Comparison of ENCODE assay signal across 8 cellular contexts in genomic region chr11:112961751-112962747, GRCh38. TPM values are rescaled to one million over a fixed set of nuclear protein-coding genes. Genes with fewer than 3 reads are reported as not detected.
DNase-seq lines count a peak whose midpoint lies in the region; ATAC-seq, FAIRE-seq and TF ChIP-seq lines count a peak whose summit lies in the region.

No MANE protein-coding gene starts in this region.

- no peak for TF ChIP-seq CTCF in HepG2 (CRISPR knock-in tag; IDR thresholded peaks at IDR 0.05)

- no peak overlapping the region for H2AFZ ChIP-seq in HepG2 (ENCODE audit: low read length)

- BruUV-seq in HepG2 (replicated peaks; lab: Mats Ljungman, UMichigan): no TSS peak

- no peaks in the 10 kb centered on the region for H4K20me1 ChIP-seq in HepG2 (ENCODE audit: insufficient read depth, low read length)

- no peak for TF ChIP-seq POLR2A in HepG2 (IDR thresholded peaks at IDR 0.05; ENCODE audit: insufficient read depth in 1 of 2, low read depth in 2 of 2, low read length in 2 of 2)

- no peaks in the 10 kb centered on the region for H3K9me3 Mint-ChIP-seq in activated T-cell treated with anti-CD3 and anti-CD28 coated beads, Interleukin-2, amount 50 U/mL, for 4 hours
- no peaks in the 10 kb centered on the region for H3K9me3 Mint-ChIP-seq in stimulated activated naive CD8-positive, alpha-beta T cell treated with anti-CD3 and anti-CD28 coated beads, Interleukin-15, Interleukin-2, amounts not matched to agents 100 ng/mL and 50 ng/mL, for 24 hours

- H3K4me2 ChIP-seq in HepG2 (ENCODE audit: low read depth, low read length): peak overlapping the region; percentile 60

- H3K27ac ChIP-seq in HepG2 (ENCODE audit: extremely low read length, insufficient read depth, low read length): no peak overlapping the region

- no peaks in the 10 kb centered on the region for H3K9me3 ChIP-seq in HepG2 (ENCODE audit: low read length)

- CTCF ChIA-PET in HepG2 (lab: Yijun Ruan, JAX; ENCODE audit: low intra/inter-chr PET ratio, low total read pairs): no interaction called here

- WGBS in HepG2 (ENCODE audit: low lambda C conversion rate): 26% methylated on average over 51 of the region's 91 CpGs

- intact Hi-C loops in HepG2 (cut with micrococcal nuclease; ENCODE audit: unreplicated experiment): no loop called here

- no peak overlapping the region for H3K9ac ChIP-seq in HepG2 (ENCODE audit: insufficient read depth, low read depth, low read length)

- no peaks in the 10 kb centered on the region for H3K79me2 ChIP-seq in HepG2 (ENCODE audit: insufficient read depth, low read length)

- H3K27me3 Mint-ChIP-seq in activated T-cell treated with anti-CD3 and anti-CD28 coated beads, Interleukin-2, amount 50 U/mL, for 4 hours (ENCODE audit: low read depth): peaks cover 66% of the 10 kb centered on the region
- H3K27me3 Mint-ChIP-seq in stimulated activated naive CD8-positive, alpha-beta T cell treated with anti-CD3 and anti-CD28 coated beads, Interleukin-15, Interleukin-2, amounts not matched to agents 100 ng/mL and 50 ng/mL, for 24 hours: peaks cover 69% of the 10 kb centered on the region

- peak; percentile 31 to 50 for ATAC-seq in activated T-cell treated with anti-CD3 and anti-CD28 coated beads, Interleukin-2, amount 50 U/mL, for 4 hours
- ATAC-seq in HepG2 (peak; percentile 81), GM21529 (IDR thresholded peaks at IDR 0.05; ENCODE audit: unreplicated experiment) (no peak)

- H3K4me1 ChIP-seq in HepG2 (ENCODE audit: insufficient read depth, low read length): 0 out of 2 replicates have a peak, but pooled peaks cover 6% of the 10 kb centered on the region

- DNase-seq in activated T-cell treated with anti-CD3 and anti-CD28 coated beads, Interleukin-2, amount 50 U/mL, for 4 hours: no peak
- no peak for DNase-seq in activated T-cell treated with anti-CD3 and anti-CD28 coated beads, Interleukin-2, amount 50 U/mL, for 1 hour
- DNase-seq in NOMO-1 treated with dmso at 0.1 percent for 144 hours (lab: John Stamatoyannopoulos, UW; ENCODE audit: unreplicated experiment): peak; percentile 9
- DNase-seq in cerebellum (ENCODE audit: low spot score): peak; percentile 52
- no peak for DNase-seq in HepG2 (ENCODE audit: low spot score)
- DNase-seq in pons (ENCODE audit: low spot score): no peak

- in situ Hi-C loops in HepG2 (cut with HindIII; ENCODE audit: extremely low pct_ligation_motif_present, low pct_unique_long_range_greater_than_20kb): no loop called here

- FAIRE-seq in HepG2 (lab: Jason Lieb, UNC): no peak

- peak overlapping the region; percentile 79 for H3K4me3 Mint-ChIP-seq in activated T-cell treated with anti-CD3 and anti-CD28 coated beads, Interleukin-2, amount 50 U/mL, for 4 hours
- H3K4me3 Mint-ChIP-seq in stimulated activated naive CD8-positive, alpha-beta T cell treated with anti-CD3 and anti-CD28 coated beads, Interleukin-15, Interleukin-2, amounts not matched to agents 100 ng/mL and 50 ng/mL, for 24 hours: peak overlapping the region; percentile 80

- peaks cover 3 to 28% of the 10 kb centered on the region in 2 experiments; a peak in 3 of 5 replicates for H3K27me3 ChIP-seq in HepG2 (ENCODE audit: control insufficient read depth in 1 of 2, insufficient read depth in 2 of 2, low read length in 2 of 2)

- no peaks in the 10 kb centered on the region for H3K36me3 ChIP-seq in HepG2 (replicated peaks in 1 of 2; ENCODE audit: control insufficient read depth in 1 of 2, insufficient read depth in 2 of 2, low read length in 2 of 2)

- H3K27ac Mint-ChIP-seq in stimulated activated naive CD8-positive, alpha-beta T cell treated with anti-CD3 and anti-CD28 coated beads, Interleukin-15, Interleukin-2, amounts not matched to agents 100 ng/mL and 50 ng/mL, for 24 hours: no peak overlapping the region

- H3K4me1 Mint-ChIP-seq in activated T-cell treated with anti-CD3 and anti-CD28 coated beads, Interleukin-2, amount 50 U/mL, for 4 hours (ENCODE audit: low read depth): peaks cover 13% of the 10 kb centered on the region
- peaks cover 14% of the 10 kb centered on the region for H3K4me1 Mint-ChIP-seq in stimulated activated naive CD8-positive, alpha-beta T cell treated with anti-CD3 and anti-CD28 coated beads, Interleukin-15, Interleukin-2, amounts not matched to agents 100 ng/mL and 50 ng/mL, for 24 hours (ENCODE audit: low read depth)

- TF ChIP-seq EP300 in HepG2 (IDR thresholded peaks at IDR 0.05; ENCODE audit: low read depth in 2 of 2, low read length in 2 of 2): no peak
- TF ChIP-seq EP300 in HepG2 (CRISPR knock-in tag; IDR thresholded peaks at IDR 0.05; ENCODE audit: borderline replicate concordance): no peak

- no peak for TF ChIP-seq RAD21 in HepG2 (CRISPR knock-in tag; IDR thresholded peaks at IDR 0.05)

- no peaks in the 10 kb centered on the region for H3K36me3 Mint-ChIP-seq in activated T-cell treated with anti-CD3 and anti-CD28 coated beads, Interleukin-2, amount 50 U/mL, for 4 hours (ENCODE audit: insufficient read depth)
- peaks cover 4% of the 10 kb centered on the region for H3K36me3 Mint-ChIP-seq in stimulated activated naive CD8-positive, alpha-beta T cell treated with anti-CD3 and anti-CD28 coated beads, Interleukin-15, Interleukin-2, amounts not matched to agents 100 ng/mL and 50 ng/mL, for 24 hours (ENCODE audit: low read depth)

- POLR2A ChIA-PET in HepG2 (lab: Yijun Ruan, JAX): no interaction called here

- H3K4me3 ChIP-seq in HepG2 (replicated peaks in 1 of 3; ENCODE audit: insufficient read depth in 1 of 3, low read depth in 2 of 3, low read length in 3 of 3): peak overlapping the region in 1 of 3 experiments; percentile 23; a peak in 2 of 6 replicates

TF ChIP-seq in HepG2, 621 proteins besides CTCF, POLR2A, EP300 and RAD21:
- TF ChIP-seq EZH2 (conservative IDR thresholded peaks at IDR 0.05; ENCODE audit: low read depth, low read length) (peak; percentile 81), ZNF232 (CRISPR knock-in tag; IDR thresholded peaks at IDR 0.05; ENCODE audit: borderline replicate concordance) (no peak)
TF ChIP-seq in HepG2: peak in this region for 1.

RNA-seq across cellular contexts. Expression of gene NCAM1, which starts 0.8 kb away (rescaled TPM):
- total RNA-seq in activated T-cell treated with anti-CD3 and anti-CD28 coated beads, Interleukin-2, amount 50 U/mL, for 4 hours: under 1 TPM; 0.34 to 0.73 (median 0.57) TPM
- total RNA-seq in cerebellum (421 TPM), HepG2 (2016; rRNA removed; fragmentation: Illumina TruSeq; extraction: Trizol) (not detected in 2 replicates)
- total RNA-seq in HepG2 (2016; cell fraction: cytosol; rRNA removed; fragmentation: Illumina TruSeq; extraction: Trizol; ENCODE audit: low read depth): not detected in 2 replicates
- not detected in 2 replicates for total RNA-seq in HepG2 (2016; cell fraction: insoluble cytoplasmic fraction; rRNA removed; fragmentation: Illumina TruSeq; extraction: Trizol)
- total RNA-seq in HepG2 (2016; cell fraction: membrane; rRNA removed; fragmentation: Illumina TruSeq; extraction: Trizol): not detected in 2 replicates
- total RNA-seq in HepG2 (2016; cell fraction: nucleus; rRNA removed; fragmentation: Illumina TruSeq; extraction: Trizol): not detected in 2 replicates
- polyA plus RNA-seq in HepG2 (2011; rRNA removed): 0.05 TPM in 2 replicates
- 0.05 and 0.15 TPM in 2 replicates for polyA plus RNA-seq in HepG2 (2011; cell fraction: cytosol; rRNA removed)
- 0.13 TPM in 1 of 2 replicates, not detected in the other for polyA plus RNA-seq in HepG2 (2011; cell fraction: nucleus; rRNA removed)
- 0.04 and 0.11 TPM in 2 replicates for polyA plus RNA-seq in HepG2 (2012)
- not detected in 2 replicates for polyA plus RNA-seq in HepG2 (2016; cell fraction: cytosol; fragmentation: Illumina TruSeq; extraction: Trizol; ENCODE audit: low read depth)
- polyA plus RNA-seq in HepG2 (2016; cell fraction: insoluble cytoplasmic fraction; fragmentation: Illumina TruSeq; extraction: Trizol; ENCODE audit: low read depth): not detected in 2 replicates
- not detected in 2 replicates for polyA plus RNA-seq in HepG2 (2016; cell fraction: membrane; fragmentation: Illumina TruSeq; extraction: Trizol; ENCODE audit: low read depth)
- polyA plus RNA-seq in HepG2 (2016; cell fraction: nucleus; fragmentation: Illumina TruSeq; extraction: Trizol; ENCODE audit: insufficient read depth, low read depth): not detected in 2 replicates
- 1.6 TPM in 1 of 2 replicates, not detected in the other for polyA minus RNA-seq in HepG2 (2011; rRNA and poly(A)+ RNA removed; ENCODE audit: low replicate concordance)
- not detected in 2 replicates for polyA minus RNA-seq in HepG2 (2011; cell fraction: cytosol; rRNA and poly(A)+ RNA removed)
- polyA minus RNA-seq in HepG2 (2011; cell fraction: nucleus; rRNA and poly(A)+ RNA removed): 0.13 TPM in 1 of 2 replicates, not detected in the other

Comparison
In these comparisons a context has a peak if more than half of its experiments do, and no peak if none do; other contexts are left out.
1. DNase-seq: peak in NOMO-1 treated with dmso at 0.1 percent for 144 hours (single experiment) and cerebellum (single experiment); none in activated T-cell treated with anti-CD3 and anti-CD28 coated beads, Interleukin-2, amount 50 U/mL, for 4 hours (single experiment), activated T-cell treated with anti-CD3 and anti-CD28 coated beads, Interleukin-2, amount 50 U/mL, for 1 hour (single experiment), HepG2 (single experiment) and pons (single experiment).
2. RNA of gene NCAM1, which starts 0.8 kb away (total RNA-seq): 421 TPM in cerebellum (single experiment); 0.34 to 0.73 TPM in activated T-cell treated with anti-CD3 and anti-CD28 coated beads, Interleukin-2, amount 50 U/mL, for 4 hours and not detected in HepG2; every median in the first group is over 100 times any median in the second.